ENCODE assay signal across 1 cellular context in genomic region chr2:44935854-44936185, GRCh38.
TF ChIP-seq lines count a peak whose summit lies in the region.

No MANE protein-coding gene starts in this region.

TF ChIP-seq in H1, 55 proteins besides CTCF, POLR2A, EP300 and RAD21 (continued from another document):
- TF ChIP-seq, protein P1, sequence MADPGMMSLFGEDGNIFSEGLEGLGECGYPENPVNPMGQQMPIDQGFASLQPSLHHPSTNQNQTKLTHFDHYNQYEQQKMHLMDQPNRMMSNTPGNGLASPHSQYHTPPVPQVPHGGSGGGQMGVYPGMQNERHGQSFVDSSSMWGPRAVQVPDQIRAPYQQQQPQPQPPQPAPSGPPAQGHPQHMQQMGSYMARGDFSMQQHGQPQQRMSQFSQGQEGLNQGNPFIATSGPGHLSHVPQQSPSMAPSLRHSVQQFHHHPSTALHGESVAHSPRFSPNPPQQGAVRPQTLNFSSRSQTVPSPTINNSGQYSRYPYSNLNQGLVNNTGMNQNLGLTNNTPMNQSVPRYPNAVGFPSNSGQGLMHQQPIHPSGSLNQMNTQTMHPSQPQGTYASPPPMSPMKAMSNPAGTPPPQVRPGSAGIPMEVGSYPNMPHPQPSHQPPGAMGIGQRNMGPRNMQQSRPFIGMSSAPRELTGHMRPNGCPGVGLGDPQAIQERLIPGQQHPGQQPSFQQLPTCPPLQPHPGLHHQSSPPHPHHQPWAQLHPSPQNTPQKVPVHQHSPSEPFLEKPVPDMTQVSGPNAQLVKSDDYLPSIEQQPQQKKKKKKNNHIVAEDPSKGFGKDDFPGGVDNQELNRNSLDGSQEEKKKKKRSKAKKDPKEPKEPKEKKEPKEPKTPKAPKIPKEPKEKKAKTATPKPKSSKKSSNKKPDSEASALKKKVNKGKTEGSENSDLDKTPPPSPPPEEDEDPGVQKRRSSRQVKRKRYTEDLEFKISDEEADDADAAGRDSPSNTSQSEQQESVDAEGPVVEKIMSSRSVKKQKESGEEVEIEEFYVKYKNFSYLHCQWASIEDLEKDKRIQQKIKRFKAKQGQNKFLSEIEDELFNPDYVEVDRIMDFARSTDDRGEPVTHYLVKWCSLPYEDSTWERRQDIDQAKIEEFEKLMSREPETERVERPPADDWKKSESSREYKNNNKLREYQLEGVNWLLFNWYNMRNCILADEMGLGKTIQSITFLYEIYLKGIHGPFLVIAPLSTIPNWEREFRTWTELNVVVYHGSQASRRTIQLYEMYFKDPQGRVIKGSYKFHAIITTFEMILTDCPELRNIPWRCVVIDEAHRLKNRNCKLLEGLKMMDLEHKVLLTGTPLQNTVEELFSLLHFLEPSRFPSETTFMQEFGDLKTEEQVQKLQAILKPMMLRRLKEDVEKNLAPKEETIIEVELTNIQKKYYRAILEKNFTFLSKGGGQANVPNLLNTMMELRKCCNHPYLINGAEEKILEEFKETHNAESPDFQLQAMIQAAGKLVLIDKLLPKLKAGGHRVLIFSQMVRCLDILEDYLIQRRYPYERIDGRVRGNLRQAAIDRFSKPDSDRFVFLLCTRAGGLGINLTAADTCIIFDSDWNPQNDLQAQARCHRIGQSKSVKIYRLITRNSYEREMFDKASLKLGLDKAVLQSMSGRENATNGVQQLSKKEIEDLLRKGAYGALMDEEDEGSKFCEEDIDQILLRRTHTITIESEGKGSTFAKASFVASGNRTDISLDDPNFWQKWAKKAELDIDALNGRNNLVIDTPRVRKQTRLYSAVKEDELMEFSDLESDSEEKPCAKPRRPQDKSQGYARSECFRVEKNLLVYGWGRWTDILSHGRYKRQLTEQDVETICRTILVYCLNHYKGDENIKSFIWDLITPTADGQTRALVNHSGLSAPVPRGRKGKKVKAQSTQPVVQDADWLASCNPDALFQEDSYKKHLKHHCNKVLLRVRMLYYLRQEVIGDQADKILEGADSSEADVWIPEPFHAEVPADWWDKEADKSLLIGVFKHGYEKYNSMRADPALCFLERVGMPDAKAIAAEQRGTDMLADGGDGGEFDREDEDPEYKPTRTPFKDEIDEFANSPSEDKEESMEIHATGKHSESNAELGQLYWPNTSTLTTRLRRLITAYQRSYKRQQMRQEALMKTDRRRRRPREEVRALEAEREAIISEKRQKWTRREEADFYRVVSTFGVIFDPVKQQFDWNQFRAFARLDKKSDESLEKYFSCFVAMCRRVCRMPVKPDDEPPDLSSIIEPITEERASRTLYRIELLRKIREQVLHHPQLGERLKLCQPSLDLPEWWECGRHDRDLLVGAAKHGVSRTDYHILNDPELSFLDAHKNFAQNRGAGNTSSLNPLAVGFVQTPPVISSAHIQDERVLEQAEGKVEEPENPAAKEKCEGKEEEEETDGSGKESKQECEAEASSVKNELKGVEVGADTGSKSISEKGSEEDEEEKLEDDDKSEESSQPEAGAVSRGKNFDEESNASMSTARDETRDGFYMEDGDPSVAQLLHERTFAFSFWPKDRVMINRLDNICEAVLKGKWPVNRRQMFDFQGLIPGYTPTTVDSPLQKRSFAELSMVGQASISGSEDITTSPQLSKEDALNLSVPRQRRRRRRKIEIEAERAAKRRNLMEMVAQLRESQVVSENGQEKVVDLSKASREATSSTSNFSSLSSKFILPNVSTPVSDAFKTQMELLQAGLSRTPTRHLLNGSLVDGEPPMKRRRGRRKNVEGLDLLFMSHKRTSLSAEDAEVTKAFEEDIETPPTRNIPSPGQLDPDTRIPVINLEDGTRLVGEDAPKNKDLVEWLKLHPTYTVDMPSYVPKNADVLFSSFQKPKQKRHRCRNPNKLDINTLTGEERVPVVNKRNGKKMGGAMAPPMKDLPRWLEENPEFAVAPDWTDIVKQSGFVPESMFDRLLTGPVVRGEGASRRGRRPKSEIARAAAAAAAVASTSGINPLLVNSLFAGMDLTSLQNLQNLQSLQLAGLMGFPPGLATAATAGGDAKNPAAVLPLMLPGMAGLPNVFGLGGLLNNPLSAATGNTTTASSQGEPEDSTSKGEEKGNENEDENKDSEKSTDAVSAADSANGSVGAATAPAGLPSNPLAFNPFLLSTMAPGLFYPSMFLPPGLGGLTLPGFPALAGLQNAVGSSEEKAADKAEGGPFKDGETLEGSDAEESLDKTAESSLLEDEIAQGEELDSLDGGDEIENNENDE (IDR thresholded peaks at IDR 0.05; ENCODE audit: insufficient replicate concordance, low read length): no peak
- TF ChIP-seq YY1 (IDR thresholded peaks at IDR 0.05; ENCODE audit: low read depth, low read length) (no peak), MAFK (IDR thresholded peaks at IDR 0.05; ENCODE audit: low read depth, low read length) (no peak), KDM1A (IDR thresholded peaks at IDR 0.05; ENCODE audit: borderline replicate concordance, low read length) (no peak), RNF2 (IDR thresholded peaks at IDR 0.05; ENCODE audit: borderline replicate concordance, low read depth, low read length, missing control alignments, poor library complexity, severe bottlenecking) (no peak)
TF ChIP-seq in H1: peak in this region for 3.
